In the genomic region with DNA sequence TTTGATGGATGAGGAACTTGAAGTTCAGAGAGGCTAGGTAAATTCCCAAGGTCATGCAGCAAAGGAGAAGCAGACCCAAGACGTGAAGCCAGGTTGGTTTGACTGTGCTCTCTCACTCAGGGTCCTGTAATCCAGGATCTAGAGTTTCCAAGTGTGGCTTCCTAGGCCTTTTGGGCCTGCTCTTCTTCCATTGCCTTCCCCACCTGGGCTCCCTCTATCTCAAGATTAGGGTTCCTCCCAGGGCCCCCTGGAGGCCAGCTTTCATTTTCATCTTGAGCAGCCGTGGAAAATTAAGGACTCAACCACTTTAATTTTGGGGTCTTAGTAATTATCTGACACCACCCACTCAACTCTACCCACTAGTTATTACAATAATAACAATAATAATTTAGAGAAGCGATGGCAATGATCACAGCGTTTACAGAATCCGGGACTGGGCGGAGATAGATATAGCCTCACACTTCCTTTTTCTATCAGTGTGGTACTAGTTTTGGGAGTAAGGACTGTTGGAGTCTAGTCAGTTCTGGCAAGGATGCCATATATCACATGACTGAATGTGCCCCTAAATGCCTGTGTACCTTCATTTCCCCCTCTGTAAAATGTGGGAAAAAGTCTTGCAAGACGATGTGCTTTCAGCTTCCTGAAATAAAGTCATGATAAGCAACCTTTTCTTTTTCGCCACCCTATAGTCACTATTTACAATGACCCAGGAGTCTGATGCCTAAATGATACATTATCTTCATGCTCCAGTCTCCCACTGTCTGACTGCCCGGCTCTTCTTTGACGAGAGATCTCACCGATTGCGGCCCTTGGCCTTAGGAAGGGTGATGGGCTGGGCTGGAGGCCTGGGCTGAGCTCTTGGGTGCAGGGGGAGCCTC, we compare ENCODE assay signal across 1 cellular context.
TF ChIP-seq lines count a peak whose summit lies in the region.

No MANE protein-coding gene starts in this region.

TF ChIP-seq in K562, 482 proteins besides CTCF, POLR2A, EP300 and RAD21 (continued from another document):
- TF ChIP-seq, protein P1, sequence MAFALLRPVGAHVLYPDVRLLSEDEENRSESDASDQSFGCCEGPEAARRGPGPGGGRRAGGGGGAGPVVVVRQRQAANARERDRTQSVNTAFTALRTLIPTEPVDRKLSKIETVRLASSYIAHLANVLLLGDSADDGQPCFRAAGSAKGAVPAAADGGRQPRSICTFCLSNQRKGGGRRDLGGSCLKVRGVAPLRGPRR (CRISPR knock-in tag; IDR thresholded peaks at IDR 0.05): no peak
- TF ChIP-seq MTA2 (IDR thresholded peaks at IDR 0.05; ENCODE audit: low read depth) (peak; percentile 82), MTA3 (IDR thresholded peaks at IDR 0.05; ENCODE audit: borderline replicate concordance) (0 out of 2 replicates have a peak, but pooled peaks have one; percentile 57), MTA1 (IDR thresholded peaks at IDR 0.05; ENCODE audit: borderline replicate concordance) (peak; percentile 44; the same call in 1 of the 2 replicates), SOX6 (IDR thresholded peaks at IDR 0.05) (peak; percentile 93), MIER1 (IDR thresholded peaks at IDR 0.05; ENCODE audit: low read depth) (no peak), TOE1 (IDR thresholded peaks at IDR 0.05; ENCODE audit: borderline replicate concordance) (peak; percentile 52; the same call in 1 of the 2 replicates), TOE1 (CRISPR knock-in tag; IDR thresholded peaks at IDR 0.05; ENCODE audit: borderline replicate concordance, low read depth) (no peak), HMBOX1 (IDR thresholded peaks at IDR 0.05) (peak; percentile 54; the same call in 1 of the 2 replicates), NR2C1 (IDR thresholded peaks at IDR 0.05) (no peak), NR2C1 (tag; IDR thresholded peaks at IDR 0.05) (0 out of 2 replicates have a peak, but pooled peaks have one; percentile 19), ZBTB2 (IDR thresholded peaks at IDR 0.05) (peak; percentile 53; the same call in 1 of the 2 replicates), PML (IDR thresholded peaks at IDR 0.05; ENCODE audit: low read length) (peak; percentile 70), IFI16 (CRISPR knock-in tag; IDR thresholded peaks at IDR 0.05) (no peak), LEF1 (IDR thresholded peaks at IDR 0.05) (peak; percentile 53; the same call in 1 of the 2 replicates), CTBP1 (IDR thresholded peaks at IDR 0.05; ENCODE audit: borderline replicate concordance) (peak; percentile 93), HMGN3 (IDR thresholded peaks at IDR 0.05; ENCODE audit: borderline replicate concordance, extremely low read depth, insufficient read length, low read depth, low read length) (peak; percentile 34), KDM1A (IDR thresholded peaks at IDR 0.05) (peak; percentile 55 to 60), SRF (CRISPR knock-in tag; IDR thresholded peaks at IDR 0.05) (0 out of 4 replicates have a peak, but pooled peaks of 1 of the 2 experiments have one; percentile 14), ZSCAN29 (IDR thresholded peaks at IDR 0.05) (no peak), NFIC (IDR thresholded peaks at IDR 0.05) (peak; percentile 53), RNF2 (IDR thresholded peaks at IDR 0.05) (peak; percentile 43; the same call in 1 of the 2 replicates), NR1H2 (CRISPR knock-in tag; IDR thresholded peaks at IDR 0.05) (no peak), BCOR (IDR thresholded peaks at IDR 0.05) (peak; percentile 41; the same call in 1 of the 2 replicates), CHD4 (IDR thresholded peaks at IDR 0.05; ENCODE audit: insufficient read depth, insufficient replicate concordance, low read depth, low read length, poor library complexity, severe bottlenecking) (no peak), ARNT (IDR thresholded peaks at IDR 0.05) (0 out of 4 replicates have a peak, but pooled peaks of 1 of the 2 experiments have one; percentile 48), SREBF1 (IDR thresholded peaks at IDR 0.05; ENCODE audit: borderline replicate concordance, low read depth, low read length) (no peak), NR2C2 (CRISPR knock-in tag; IDR thresholded peaks at IDR 0.05) (no peak), NR2C2 (tag; IDR thresholded peaks at IDR 0.05) (no peak; the same call in 1 of the 2 replicates), C11orf30 (IDR thresholded peaks at IDR 0.05; ENCODE audit: low read depth) (no peak), ZEB2 (IDR thresholded peaks at IDR 0.05) (peak; percentile 64; the same call in 1 of the 2 replicates), FOXM1 (IDR thresholded peaks at IDR 0.05; ENCODE audit: low read depth) (peak; percentile 62), FOXM1 (CRISPR knock-in tag; IDR thresholded peaks at IDR 0.05; ENCODE audit: low read depth) (no peak), ZNF696 (CRISPR knock-in tag; conservative IDR thresholded peaks at IDR 0.05) (no peak), NCOA1 (IDR thresholded peaks at IDR 0.05; ENCODE audit: low read depth) (peak; percentile 47), HNRNPH1 (optimal IDR thresholded peaks at IDR 0.05; ENCODE audit: low read depth, low read length) (no peak)
- TF ChIP-seq, protein P2, sequence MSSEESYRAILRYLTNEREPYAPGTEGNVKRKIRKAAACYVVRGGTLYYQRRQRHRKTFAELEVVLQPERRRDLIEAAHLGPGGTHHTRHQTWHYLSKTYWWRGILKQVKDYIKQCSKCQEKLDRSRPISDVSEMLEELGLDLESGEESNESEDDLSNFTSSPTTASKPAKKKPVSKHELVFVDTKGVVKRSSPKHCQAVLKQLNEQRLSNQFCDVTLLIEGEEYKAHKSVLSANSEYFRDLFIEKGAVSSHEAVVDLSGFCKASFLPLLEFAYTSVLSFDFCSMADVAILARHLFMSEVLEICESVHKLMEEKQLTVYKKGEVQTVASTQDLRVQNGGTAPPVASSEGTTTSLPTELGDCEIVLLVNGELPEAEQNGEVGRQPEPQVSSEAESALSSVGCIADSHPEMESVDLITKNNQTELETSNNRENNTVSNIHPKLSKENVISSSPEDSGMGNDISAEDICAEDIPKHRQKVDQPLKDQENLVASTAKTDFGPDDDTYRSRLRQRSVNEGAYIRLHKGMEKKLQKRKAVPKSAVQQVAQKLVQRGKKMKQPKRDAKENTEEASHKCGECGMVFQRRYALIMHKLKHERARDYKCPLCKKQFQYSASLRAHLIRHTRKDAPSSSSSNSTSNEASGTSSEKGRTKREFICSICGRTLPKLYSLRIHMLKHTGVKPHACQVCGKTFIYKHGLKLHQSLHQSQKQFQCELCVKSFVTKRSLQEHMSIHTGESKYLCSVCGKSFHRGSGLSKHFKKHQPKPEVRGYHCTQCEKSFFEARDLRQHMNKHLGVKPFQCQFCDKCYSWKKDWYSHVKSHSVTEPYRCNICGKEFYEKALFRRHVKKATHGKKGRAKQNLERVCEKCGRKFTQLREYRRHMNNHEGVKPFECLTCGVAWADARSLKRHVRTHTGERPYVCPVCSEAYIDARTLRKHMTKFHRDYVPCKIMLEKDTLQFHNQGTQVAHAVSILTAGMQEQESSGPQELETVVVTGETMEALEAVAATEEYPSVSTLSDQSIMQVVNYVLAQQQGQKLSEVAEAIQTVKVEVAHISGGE (CRISPR knock-in tag; IDR thresholded peaks at IDR 0.05): peak in 1 of 3 experiments; percentile 72; a peak in 1 of 6 replicates
- TF ChIP-seq, protein P3, sequence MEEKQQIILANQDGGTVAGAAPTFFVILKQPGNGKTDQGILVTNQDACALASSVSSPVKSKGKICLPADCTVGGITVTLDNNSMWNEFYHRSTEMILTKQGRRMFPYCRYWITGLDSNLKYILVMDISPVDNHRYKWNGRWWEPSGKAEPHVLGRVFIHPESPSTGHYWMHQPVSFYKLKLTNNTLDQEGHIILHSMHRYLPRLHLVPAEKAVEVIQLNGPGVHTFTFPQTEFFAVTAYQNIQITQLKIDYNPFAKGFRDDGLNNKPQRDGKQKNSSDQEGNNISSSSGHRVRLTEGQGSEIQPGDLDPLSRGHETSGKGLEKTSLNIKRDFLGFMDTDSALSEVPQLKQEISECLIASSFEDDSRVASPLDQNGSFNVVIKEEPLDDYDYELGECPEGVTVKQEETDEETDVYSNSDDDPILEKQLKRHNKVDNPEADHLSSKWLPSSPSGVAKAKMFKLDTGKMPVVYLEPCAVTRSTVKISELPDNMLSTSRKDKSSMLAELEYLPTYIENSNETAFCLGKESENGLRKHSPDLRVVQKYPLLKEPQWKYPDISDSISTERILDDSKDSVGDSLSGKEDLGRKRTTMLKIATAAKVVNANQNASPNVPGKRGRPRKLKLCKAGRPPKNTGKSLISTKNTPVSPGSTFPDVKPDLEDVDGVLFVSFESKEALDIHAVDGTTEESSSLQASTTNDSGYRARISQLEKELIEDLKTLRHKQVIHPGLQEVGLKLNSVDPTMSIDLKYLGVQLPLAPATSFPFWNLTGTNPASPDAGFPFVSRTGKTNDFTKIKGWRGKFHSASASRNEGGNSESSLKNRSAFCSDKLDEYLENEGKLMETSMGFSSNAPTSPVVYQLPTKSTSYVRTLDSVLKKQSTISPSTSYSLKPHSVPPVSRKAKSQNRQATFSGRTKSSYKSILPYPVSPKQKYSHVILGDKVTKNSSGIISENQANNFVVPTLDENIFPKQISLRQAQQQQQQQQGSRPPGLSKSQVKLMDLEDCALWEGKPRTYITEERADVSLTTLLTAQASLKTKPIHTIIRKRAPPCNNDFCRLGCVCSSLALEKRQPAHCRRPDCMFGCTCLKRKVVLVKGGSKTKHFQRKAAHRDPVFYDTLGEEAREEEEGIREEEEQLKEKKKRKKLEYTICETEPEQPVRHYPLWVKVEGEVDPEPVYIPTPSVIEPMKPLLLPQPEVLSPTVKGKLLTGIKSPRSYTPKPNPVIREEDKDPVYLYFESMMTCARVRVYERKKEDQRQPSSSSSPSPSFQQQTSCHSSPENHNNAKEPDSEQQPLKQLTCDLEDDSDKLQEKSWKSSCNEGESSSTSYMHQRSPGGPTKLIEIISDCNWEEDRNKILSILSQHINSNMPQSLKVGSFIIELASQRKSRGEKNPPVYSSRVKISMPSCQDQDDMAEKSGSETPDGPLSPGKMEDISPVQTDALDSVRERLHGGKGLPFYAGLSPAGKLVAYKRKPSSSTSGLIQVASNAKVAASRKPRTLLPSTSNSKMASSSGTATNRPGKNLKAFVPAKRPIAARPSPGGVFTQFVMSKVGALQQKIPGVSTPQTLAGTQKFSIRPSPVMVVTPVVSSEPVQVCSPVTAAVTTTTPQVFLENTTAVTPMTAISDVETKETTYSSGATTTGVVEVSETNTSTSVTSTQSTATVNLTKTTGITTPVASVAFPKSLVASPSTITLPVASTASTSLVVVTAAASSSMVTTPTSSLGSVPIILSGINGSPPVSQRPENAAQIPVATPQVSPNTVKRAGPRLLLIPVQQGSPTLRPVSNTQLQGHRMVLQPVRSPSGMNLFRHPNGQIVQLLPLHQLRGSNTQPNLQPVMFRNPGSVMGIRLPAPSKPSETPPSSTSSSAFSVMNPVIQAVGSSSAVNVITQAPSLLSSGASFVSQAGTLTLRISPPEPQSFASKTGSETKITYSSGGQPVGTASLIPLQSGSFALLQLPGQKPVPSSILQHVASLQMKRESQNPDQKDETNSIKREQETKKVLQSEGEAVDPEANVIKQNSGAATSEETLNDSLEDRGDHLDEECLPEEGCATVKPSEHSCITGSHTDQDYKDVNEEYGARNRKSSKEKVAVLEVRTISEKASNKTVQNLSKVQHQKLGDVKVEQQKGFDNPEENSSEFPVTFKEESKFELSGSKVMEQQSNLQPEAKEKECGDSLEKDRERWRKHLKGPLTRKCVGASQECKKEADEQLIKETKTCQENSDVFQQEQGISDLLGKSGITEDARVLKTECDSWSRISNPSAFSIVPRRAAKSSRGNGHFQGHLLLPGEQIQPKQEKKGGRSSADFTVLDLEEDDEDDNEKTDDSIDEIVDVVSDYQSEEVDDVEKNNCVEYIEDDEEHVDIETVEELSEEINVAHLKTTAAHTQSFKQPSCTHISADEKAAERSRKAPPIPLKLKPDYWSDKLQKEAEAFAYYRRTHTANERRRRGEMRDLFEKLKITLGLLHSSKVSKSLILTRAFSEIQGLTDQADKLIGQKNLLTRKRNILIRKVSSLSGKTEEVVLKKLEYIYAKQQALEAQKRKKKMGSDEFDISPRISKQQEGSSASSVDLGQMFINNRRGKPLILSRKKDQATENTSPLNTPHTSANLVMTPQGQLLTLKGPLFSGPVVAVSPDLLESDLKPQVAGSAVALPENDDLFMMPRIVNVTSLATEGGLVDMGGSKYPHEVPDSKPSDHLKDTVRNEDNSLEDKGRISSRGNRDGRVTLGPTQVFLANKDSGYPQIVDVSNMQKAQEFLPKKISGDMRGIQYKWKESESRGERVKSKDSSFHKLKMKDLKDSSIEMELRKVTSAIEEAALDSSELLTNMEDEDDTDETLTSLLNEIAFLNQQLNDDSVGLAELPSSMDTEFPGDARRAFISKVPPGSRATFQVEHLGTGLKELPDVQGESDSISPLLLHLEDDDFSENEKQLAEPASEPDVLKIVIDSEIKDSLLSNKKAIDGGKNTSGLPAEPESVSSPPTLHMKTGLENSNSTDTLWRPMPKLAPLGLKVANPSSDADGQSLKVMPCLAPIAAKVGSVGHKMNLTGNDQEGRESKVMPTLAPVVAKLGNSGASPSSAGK (IDR thresholded peaks at IDR 0.05): no peak
- TF ChIP-seq, protein P4, sequence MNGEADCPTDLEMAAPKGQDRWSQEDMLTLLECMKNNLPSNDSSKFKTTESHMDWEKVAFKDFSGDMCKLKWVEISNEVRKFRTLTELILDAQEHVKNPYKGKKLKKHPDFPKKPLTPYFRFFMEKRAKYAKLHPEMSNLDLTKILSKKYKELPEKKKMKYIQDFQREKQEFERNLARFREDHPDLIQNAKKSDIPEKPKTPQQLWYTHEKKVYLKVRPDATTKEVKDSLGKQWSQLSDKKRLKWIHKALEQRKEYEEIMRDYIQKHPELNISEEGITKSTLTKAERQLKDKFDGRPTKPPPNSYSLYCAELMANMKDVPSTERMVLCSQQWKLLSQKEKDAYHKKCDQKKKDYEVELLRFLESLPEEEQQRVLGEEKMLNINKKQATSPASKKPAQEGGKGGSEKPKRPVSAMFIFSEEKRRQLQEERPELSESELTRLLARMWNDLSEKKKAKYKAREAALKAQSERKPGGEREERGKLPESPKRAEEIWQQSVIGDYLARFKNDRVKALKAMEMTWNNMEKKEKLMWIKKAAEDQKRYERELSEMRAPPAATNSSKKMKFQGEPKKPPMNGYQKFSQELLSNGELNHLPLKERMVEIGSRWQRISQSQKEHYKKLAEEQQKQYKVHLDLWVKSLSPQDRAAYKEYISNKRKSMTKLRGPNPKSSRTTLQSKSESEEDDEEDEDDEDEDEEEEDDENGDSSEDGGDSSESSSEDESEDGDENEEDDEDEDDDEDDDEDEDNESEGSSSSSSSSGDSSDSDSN (IDR thresholded peaks at IDR 0.05; ENCODE audit: borderline replicate concordance in 1 of 2, low read depth in 2 of 2, low read length in 2 of 2): peak in 1 of 2 experiments; percentile 76; a peak in 3 of 4 replicates
